Comparison of ENCODE assay signal across 8 cellular contexts in the genomic region with DNA sequence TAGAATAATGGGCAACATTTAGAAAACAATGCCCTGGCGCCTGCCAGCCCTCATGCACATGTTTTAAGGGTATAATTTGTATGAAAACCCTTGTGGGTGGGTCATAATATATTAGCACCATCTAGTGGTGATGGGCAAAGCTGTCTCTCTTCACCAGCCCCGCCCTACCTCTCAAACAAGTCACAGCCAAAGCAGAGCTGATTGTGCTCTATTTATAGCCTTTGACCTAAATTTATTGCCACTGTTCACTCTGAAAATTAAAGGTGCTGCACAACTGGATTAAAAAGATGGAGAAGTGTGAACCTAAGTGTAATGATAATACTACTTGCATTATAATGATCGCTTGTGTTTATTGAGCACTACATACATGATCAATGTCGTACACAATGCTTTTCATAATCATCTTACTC.
A peak's percentile ranks its signal among the peaks of the same experiment; 100 is the strongest.
DNase-seq lines count a peak whose midpoint lies in the region; ATAC-seq and TF ChIP-seq lines count a peak whose summit lies in the region.

No MANE protein-coding gene starts in this region.

- peak; percentile 68 for TF ChIP-seq CTCF in GM12875 (IDR thresholded peaks at IDR 0.05; ENCODE audit: borderline replicate concordance, insufficient read depth, low read depth, low read length)

- H3K27ac Mint-ChIP-seq in activated naive CD4-positive, alpha-beta T cell treated with anti-CD3 and anti-CD28 coated beads for 36 hours: no peak overlapping the region

- no peak overlapping the region for H2BK120ac ChIP-seq in trophoblast cell (ENCODE audit: insufficient read depth, low read length, poor library complexity)

- H3K9me3 Mint-ChIP-seq in activated naive CD4-positive, alpha-beta T cell treated with anti-CD3 and anti-CD28 coated beads for 36 hours: no peaks in the 10 kb centered on the region

- H3K4me3 ChIP-seq in GM12875 (ENCODE audit: low read depth, low read length): no peak overlapping the region
- H3K4me3 ChIP-seq in SJCRH30: no peak overlapping the region
- H3K4me3 ChIP-seq in trophoblast cell (ENCODE audit: low read depth, low read length): no peak overlapping the region

- H3K79me2 ChIP-seq in trophoblast cell (ENCODE audit: control insufficient read depth, insufficient read depth, low read length, poor library complexity): no peaks in the 10 kb centered on the region

- H4K8ac ChIP-seq in trophoblast cell (ENCODE audit: low read depth, low read length): no peak overlapping the region

- H2BK12ac ChIP-seq in trophoblast cell (ENCODE audit: low read length): no peak overlapping the region

- no peak overlapping the region for H3K4ac ChIP-seq in trophoblast cell (ENCODE audit: low read depth, low read length)

- H3K27ac ChIP-seq in SJCRH30 (no peak overlapping the region), trophoblast cell (ENCODE audit: low read depth, low read length) (no peak overlapping the region)

- no peak overlapping the region for H2AK5ac ChIP-seq in trophoblast cell (ENCODE audit: low read length)

- H3K36me3 Mint-ChIP-seq in activated naive CD4-positive, alpha-beta T cell treated with anti-CD3 and anti-CD28 coated beads for 36 hours (ENCODE audit: low read depth): no peaks in the 10 kb centered on the region

- no peak overlapping the region for H4K91ac ChIP-seq in trophoblast cell (ENCODE audit: low read depth, low read length)

- no peak overlapping the region for H2BK5ac ChIP-seq in trophoblast cell (ENCODE audit: low read depth, low read length, poor library complexity)

- H4K12ac ChIP-seq in trophoblast cell (ENCODE audit: low read depth, low read length): no peak overlapping the region

- no peaks in the 10 kb centered on the region for H3K4me1 Mint-ChIP-seq in activated naive CD4-positive, alpha-beta T cell treated with anti-CD3 and anti-CD28 coated beads for 36 hours (ENCODE audit: low read depth)

- H3K9ac ChIP-seq in trophoblast cell (ENCODE audit: low read length): no peak overlapping the region

- peaks cover 2% of the 10 kb centered on the region for H3K79me1 ChIP-seq in trophoblast cell (ENCODE audit: low read length)

- H3K4me2 ChIP-seq in trophoblast cell (ENCODE audit: low read length): no peak overlapping the region

- DNase-seq in NAMALWA (ENCODE audit: low spot score) (peak; percentile 82), SJCRH30 (peak; percentile 33 to 62), germinal center (ENCODE audit: low spot score) (peak; percentile 75), trophoblast cell (peak; percentile 26 to 68)
- peak; percentile 70 for DNase-seq in activated naive CD4-positive, alpha-beta T cell treated with anti-CD3 and anti-CD28 coated beads for 36 hours
- DNase-seq in NK-92 treated with Interleukin-12 subunit alpha and Interleukin-12 subunit beta, amount 100 ng/mL, for 24 hours (lab: John Stamatoyannopoulos, UW): no peak

- intact Hi-C loops in activated naive CD4-positive, alpha-beta T cell treated with anti-CD3 and anti-CD28 coated beads for 36 hours (cut with micrococcal nuclease): loop anchor here (1.0 to 5.0 kb wide), 7 partner anchors 46 to 639 kb away; partner anchors contain the start of genes ANKH and OTULINL

- no peak overlapping the region for H3K23ac ChIP-seq in trophoblast cell (ENCODE audit: low read length)

- H3K4me3 Mint-ChIP-seq in activated naive CD4-positive, alpha-beta T cell treated with anti-CD3 and anti-CD28 coated beads for 36 hours: no peak overlapping the region

- no peaks in the 10 kb centered on the region for H3K9me3 ChIP-seq in SJCRH30 (replicated peaks)
- no peaks in the 10 kb centered on the region for H3K9me3 ChIP-seq in trophoblast cell (ENCODE audit: insufficient read depth, low read depth, low read length)

- H3K36me3 ChIP-seq in SJCRH30: no peaks in the 10 kb centered on the region
- H3K36me3 ChIP-seq in trophoblast cell (ENCODE audit: control insufficient read depth in 1 of 2, insufficient read depth in 2 of 2, low read length in 2 of 2): no peaks in the 10 kb centered on the region

- CTCF ChIA-PET in activated naive CD4-positive, alpha-beta T cell treated with anti-CD3 and anti-CD28 coated beads for 36 hours (lab: Charles Lee): interaction anchor here (0.6 to 9.5 kb wide), 33 partner anchors 10 to 319 kb away, joined by 3 to 165 read pairs (median 4); partner anchors contain the start of gene ANKH

- no peaks in the 10 kb centered on the region for H3K27me3 Mint-ChIP-seq in activated naive CD4-positive, alpha-beta T cell treated with anti-CD3 and anti-CD28 coated beads for 36 hours (ENCODE audit: low read depth)

- ATAC-seq in HG02588 (IDR thresholded peaks at IDR 0.05; ENCODE audit: unreplicated experiment): peak; percentile 94

- H2AFZ ChIP-seq in trophoblast cell (ENCODE audit: insufficient read depth, low read length, poor library complexity): no peak overlapping the region

- peaks cover 3% of the 10 kb centered on the region; the same call in 1 of the 2 replicates for H3K4me1 ChIP-seq in SJCRH30
- peaks cover 2 to 5% of the 10 kb centered on the region in 2 experiments for H3K4me1 ChIP-seq in trophoblast cell (ENCODE audit: control insufficient read depth in 1 of 2, insufficient read depth in 2 of 2, low read length in 2 of 2)

- H3K18ac ChIP-seq in trophoblast cell (ENCODE audit: low read length): no peak overlapping the region

- H3K14ac ChIP-seq in trophoblast cell (ENCODE audit: low read length): no peak overlapping the region

- no CpG with 5 or more reads among the region's 4 CpGs for WGBS in trophoblast cell (ENCODE audit: extremely low coverage, insufficient coverage, insufficient read length)

- H3K27me3 ChIP-seq in SJCRH30 (no peaks in the 10 kb centered on the region), trophoblast cell (ENCODE audit: insufficient read depth, low read length) (no peaks in the 10 kb centered on the region)
